Comparison of ENCODE assay signal across 21 cellular contexts in genomic region chr2:62450716-62451191, GRCh38. TPM values are rescaled to one million over a fixed set of nuclear protein-coding genes. Genes with fewer than 3 reads are reported as not detected.
DNase-seq lines count a peak whose midpoint lies in the region; ATAC-seq and TF ChIP-seq lines count a peak whose summit lies in the region.
"Had no signal": no experiment of that assay in that cellular context is flagged by ENCODE, and none has a peak within 500 bp of the region (broad histone marks: within the 10 kb centered on the region; RNA-seq: fewer than 3 reads in every experiment).

No MANE protein-coding gene starts in this region.

- H3K36me3 ChIP-seq in mammary epithelial cell (ENCODE audit: insufficient read depth, low read length), result no peaks in the 10 kb centered on the region

- no peaks in the 10 kb centered on the region for H3K9me3 ChIP-seq in mammary epithelial cell (replicated peaks; ENCODE audit: insufficient read depth, low read length)

- intact Hi-C loops in mammary epithelial cell (cut with micrococcal nuclease), result loop anchor here (10.0 kb wide), 2 partner anchors 574 to 1094 kb away; no protein-coding TSS in a partner anchor

- DNase-seq in mammary epithelial cell (no peak), left lobe of liver (ENCODE audit: low spot score) (peak; percentile 98), renal cortical epithelial cell (ENCODE audit: low read depth) (peak; percentile 33), RPMI8226 (no peak), NCI-H526 treated with DMSO at 0.1 percent for 48 hours (lab: John Stamatoyannopoulos, UW) (no peak)
- DNase-seq in activated effector memory CD4-positive, alpha-beta T cell treated with Interleukin-2 at 50 U/mL for 16 hours, result no peak
- DNase-seq: CD4-positive, alpha-beta T cell; COR-L47; HCEC 1CT; Karpas-422; NCI-H1417; NCI-H1694 treated with DMSO at 0.1 percent for 48 hours; NCI-H2081 treated with DMSO at 0.1 percent for 48 hours; NCI-H2171 treated with DMSO at 0.1 percent for 48 hours; NCI-H524 treated with DMSO at 0.1 percent for 48 hours; PC-3; SHP77 treated with DMSO at 0.1 percent for 48 hours had no signal

- H3K9ac ChIP-seq in mammary epithelial cell (ENCODE audit: insufficient read depth, low read length), result no peak overlapping the region

- CTCF ChIA-PET in mammary epithelial cell (lab: Charles Lee; ENCODE audit: low non-redundant PET), result no interaction called here

- H3K4me3 ChIP-seq in mammary epithelial cell (replicated peaks in 1 of 3; ENCODE audit: insufficient read depth in 1 of 3, low read depth in 2 of 3, low read length in 3 of 3), result no peak overlapping the region
- H3K4me3 ChIP-seq: GM23338, SK-N-MC had no signal

- no peaks in the 10 kb centered on the region for H3K27me3 ChIP-seq in mammary epithelial cell (ENCODE audit: insufficient read depth, low read length)

- ATAC-seq in left lobe of liver (peak; percentile 90), HG02642 (IDR thresholded peaks at IDR 0.05; ENCODE audit: poor library complexity, unreplicated experiment) (no peak)
- ATAC-seq: GM23338, PC-3 had no signal

- dilution Hi-C loops in mammary epithelial cell (cut with HindIII; ENCODE audit: low sequenced_read_pairs), result no loop called here

- TF ChIP-seq CTCF in mammary epithelial cell (conservative IDR thresholded peaks at IDR 0.05 in 1 of 2, IDR thresholded peaks at IDR 0.05 in 1 of 2; ENCODE audit: extremely low read depth in 1 of 2, insufficient read depth in 1 of 2, low read depth in 1 of 2, low read length in 2 of 2), result no peak

- peaks cover 8% of the 10 kb centered on the region for H3K4me1 ChIP-seq in mammary epithelial cell (ENCODE audit: insufficient read depth, low read length)

- in situ Hi-C loops in mammary epithelial cell (cut with MboI; ENCODE audit: low sequenced_read_pairs in 2 of 2), result loop anchor here in 1 of 2 donors (5.0 kb wide), 1 partner anchor 322 kb away; no protein-coding TSS in a partner anchor

- BruUV-seq in mammary epithelial cell (replicated peaks; lab: Mats Ljungman, UMichigan), result no TSS peak

- WGBS in mammary epithelial cell (ENCODE audit: low coverage, missing lambda C conversion rate), result 25% methylated on average over 8 of the region's 9 CpGs

- H3K4me2 ChIP-seq in mammary epithelial cell (ENCODE audit: insufficient read depth, low read depth, low read length), result no peak overlapping the region
- H3K4me2 ChIP-seq: GM23338 had no signal

- H3K79me2 ChIP-seq in mammary epithelial cell (ENCODE audit: insufficient read depth, low read length), result no peaks in the 10 kb centered on the region

- no peaks in the 10 kb centered on the region for H4K20me1 ChIP-seq in mammary epithelial cell (ENCODE audit: insufficient read depth, low read length)

- H3K27ac ChIP-seq in mammary epithelial cell (ENCODE audit: insufficient read depth, low read depth, low read length), result no peak overlapping the region
- H3K27ac ChIP-seq: RWPE1, SK-N-MC had no signal

- peak overlapping the region; percentile 57 for H2AFZ ChIP-seq in mammary epithelial cell (ENCODE audit: low read depth, low read length)
- H2AFZ ChIP-seq: GM23338 had no signal

RNA-seq across cellular contexts. Expression of gene TMEM17, which starts 55.2 kb away (rescaled TPM):
- 1 to 10 TPM; 3.0 to 3.9 TPM for total RNA-seq in mammary epithelial cell
- 3.6 TPM for polyA plus RNA-seq in mammary epithelial cell
- polyA minus RNA-seq in mammary epithelial cell, result not detected
- total RNA-seq in left lobe of liver, result 0.50 TPM
- 2.4 and 5.0 TPM in 2 replicates for total RNA-seq in renal cortical epithelial cell
- total RNA-seq: CD4-positive, alpha-beta T cell had no signal

Comparison
In these comparisons a context has a peak if more than half of its experiments do, and no peak if none do; other contexts are left out.
1. DNase-seq: peak in left lobe of liver (single experiment) and renal cortical epithelial cell (single experiment); none in mammary epithelial cell (single experiment), activated effector memory CD4-positive, alpha-beta T cell treated with Interleukin-2 at 50 U/mL for 16 hours (single experiment), RPMI8226 (single experiment) and NCI-H526 treated with DMSO at 0.1 percent for 48 hours (single experiment).